In the genomic region with DNA sequence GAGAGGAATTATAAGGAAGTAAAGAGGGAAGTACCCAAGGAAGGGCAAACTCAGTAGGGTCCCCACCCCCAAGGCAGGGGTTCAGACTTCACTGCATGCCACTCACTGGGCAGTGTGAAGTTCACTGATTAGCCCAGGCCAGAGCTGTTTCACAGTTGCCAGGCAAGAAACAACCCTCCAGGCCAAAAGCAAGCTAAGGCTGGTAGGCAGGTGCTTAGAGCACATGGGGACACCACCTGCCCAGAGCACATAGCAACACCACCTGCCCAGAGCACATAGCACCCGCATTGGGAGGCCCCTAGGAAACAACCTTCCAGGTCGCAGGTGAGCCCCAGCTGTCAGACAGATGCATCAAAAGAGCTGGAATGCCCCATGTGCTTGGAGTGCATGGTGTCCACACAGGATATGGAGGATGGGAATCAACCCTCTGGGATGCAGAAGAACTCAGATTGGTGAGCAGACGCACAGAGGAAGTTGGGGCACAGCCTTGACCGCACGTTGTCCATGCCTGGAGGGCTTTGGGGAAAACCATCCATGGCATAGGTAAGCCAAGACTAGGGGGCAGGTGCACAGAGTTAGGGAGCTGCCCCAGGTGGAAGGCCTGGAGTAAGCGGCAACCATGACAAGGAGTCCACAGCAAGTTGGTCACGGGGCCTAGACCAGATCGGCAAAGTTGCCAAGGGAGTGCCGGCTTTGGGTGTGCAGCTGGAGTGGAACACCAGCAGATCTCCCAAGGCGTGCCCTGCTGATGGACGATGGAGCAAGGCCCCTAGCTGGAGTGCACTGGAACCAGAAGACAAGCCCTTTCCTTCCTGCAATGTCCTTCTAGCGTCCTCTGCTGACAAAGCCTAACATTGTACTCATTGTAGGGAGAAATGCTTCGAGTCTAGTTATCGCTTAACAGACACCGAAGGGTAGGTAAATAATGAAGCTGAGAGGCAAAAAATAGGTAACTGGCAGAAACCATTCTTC, we compare ENCODE assay signal across 1 cellular context.
TF ChIP-seq lines count a peak whose summit lies in the region.

No MANE protein-coding gene starts in this region.

TF ChIP-seq in SK-N-SH, 30 proteins besides CTCF, POLR2A, EP300 and RAD21 (continued from another document):
- TF ChIP-seq, protein P1, sequence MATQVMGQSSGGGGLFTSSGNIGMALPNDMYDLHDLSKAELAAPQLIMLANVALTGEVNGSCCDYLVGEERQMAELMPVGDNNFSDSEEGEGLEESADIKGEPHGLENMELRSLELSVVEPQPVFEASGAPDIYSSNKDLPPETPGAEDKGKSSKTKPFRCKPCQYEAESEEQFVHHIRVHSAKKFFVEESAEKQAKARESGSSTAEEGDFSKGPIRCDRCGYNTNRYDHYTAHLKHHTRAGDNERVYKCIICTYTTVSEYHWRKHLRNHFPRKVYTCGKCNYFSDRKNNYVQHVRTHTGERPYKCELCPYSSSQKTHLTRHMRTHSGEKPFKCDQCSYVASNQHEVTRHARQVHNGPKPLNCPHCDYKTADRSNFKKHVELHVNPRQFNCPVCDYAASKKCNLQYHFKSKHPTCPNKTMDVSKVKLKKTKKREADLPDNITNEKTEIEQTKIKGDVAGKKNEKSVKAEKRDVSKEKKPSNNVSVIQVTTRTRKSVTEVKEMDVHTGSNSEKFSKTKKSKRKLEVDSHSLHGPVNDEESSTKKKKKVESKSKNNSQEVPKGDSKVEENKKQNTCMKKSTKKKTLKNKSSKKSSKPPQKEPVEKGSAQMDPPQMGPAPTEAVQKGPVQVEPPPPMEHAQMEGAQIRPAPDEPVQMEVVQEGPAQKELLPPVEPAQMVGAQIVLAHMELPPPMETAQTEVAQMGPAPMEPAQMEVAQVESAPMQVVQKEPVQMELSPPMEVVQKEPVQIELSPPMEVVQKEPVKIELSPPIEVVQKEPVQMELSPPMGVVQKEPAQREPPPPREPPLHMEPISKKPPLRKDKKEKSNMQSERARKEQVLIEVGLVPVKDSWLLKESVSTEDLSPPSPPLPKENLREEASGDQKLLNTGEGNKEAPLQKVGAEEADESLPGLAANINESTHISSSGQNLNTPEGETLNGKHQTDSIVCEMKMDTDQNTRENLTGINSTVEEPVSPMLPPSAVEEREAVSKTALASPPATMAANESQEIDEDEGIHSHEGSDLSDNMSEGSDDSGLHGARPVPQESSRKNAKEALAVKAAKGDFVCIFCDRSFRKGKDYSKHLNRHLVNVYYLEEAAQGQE (IDR thresholded peaks at IDR 0.05; ENCODE audit: low read depth, low read length) = no peak
- TF ChIP-seq GABPA (IDR thresholded peaks at IDR 0.05; ENCODE audit: low read depth) = no peak
- TF ChIP-seq YY1 (IDR thresholded peaks at IDR 0.05; ENCODE audit: low read depth) = no peak
- no peak for TF ChIP-seq NRF1 (IDR thresholded peaks at IDR 0.05; ENCODE audit: low read depth, low read length)
- TF ChIP-seq JUND (IDR thresholded peaks at IDR 0.05) = no peak
TF ChIP-seq in SK-N-SH: peak in this region for 0.
